Comparison of ENCODE assay signal across 8 cellular contexts in genomic region chr1:36463773-36464604, GRCh38. TPM values are rescaled to one million over a fixed set of nuclear protein-coding genes. Genes with fewer than 3 reads are reported as not detected.
A peak's percentile ranks its signal among the peaks of the same experiment; 100 is the strongest.
DNase-seq lines count a peak whose midpoint lies in the region; ATAC-seq and TF ChIP-seq lines count a peak whose summit lies in the region.

MRPS15 (minus strand) TSS chr1:36464384; CDS start chr1:36464275, 109 bp downstream.

- no peaks in the 10 kb centered on the region for H3K27me3 Mint-ChIP-seq in activated CD4-positive, alpha-beta T cell treated with anti-CD3 and anti-CD28 coated beads for 36 hours

- CTCF ChIA-PET in activated CD4-positive, alpha-beta T cell treated with anti-CD3 and anti-CD28 coated beads for 36 hours (lab: Charles Lee): interaction anchor here (0.6 to 1.0 kb wide), 3 partner anchors 9 to 224 kb away, joined by 3 read pairs; no protein-coding TSS in a partner anchor

- H3K4me1 Mint-ChIP-seq in activated CD4-positive, alpha-beta T cell treated with anti-CD3 and anti-CD28 coated beads for 36 hours: peaks cover 31% of the 10 kb centered on the region

- TF ChIP-seq POLR2A in GM19193 (IDR thresholded peaks at IDR 0.05; ENCODE audit: extremely low read depth, insufficient read depth, insufficient read length): peak; percentile 92

- H3K4me3 Mint-ChIP-seq in activated CD4-positive, alpha-beta T cell treated with anti-CD3 and anti-CD28 coated beads for 36 hours: peak within 1 kb of the TSS; percentile 97

- no peaks in the 10 kb centered on the region for H3K9me3 Mint-ChIP-seq in activated CD4-positive, alpha-beta T cell treated with anti-CD3 and anti-CD28 coated beads for 36 hours (ENCODE audit: low read depth)

- DNase-seq in AML-193 (lab: John Stamatoyannopoulos, UW): peak; percentile 88 to 91
- peak; percentile 100 for DNase-seq in NCI-H510A treated with DMSO at 0.1 percent for 48 hours (lab: John Stamatoyannopoulos, UW)
- DNase-seq in activated CD4-positive, alpha-beta T cell treated with anti-CD3 and anti-CD28 coated beads for 36 hours: peak; percentile 98
- DNase-seq in choroid plexus epithelial cell (ENCODE audit: low read depth): peak; percentile 97
- DNase-seq in kidney glomerular epithelial cell (lab: John Stamatoyannopoulos, UW): peak; percentile 92
- peak; percentile 70 to 90 for DNase-seq in stimulated activated CD4-positive, alpha-beta T cell treated with anti-CD3 and anti-CD28 coated beads, Interleukin-1b, Interleukin-23, amount 100 ng/mL, for 1 hour (ENCODE audit: low read depth in 2 of 2)

- TF ChIP-seq CTCF in choroid plexus epithelial cell (conservative IDR thresholded peaks at IDR 0.05; ENCODE audit: low read depth, low read length): no peak

- peak within 1 kb of the TSS; percentile 97 for H3K27ac Mint-ChIP-seq in activated CD4-positive, alpha-beta T cell treated with anti-CD3 and anti-CD28 coated beads for 36 hours

- intact Hi-C loops in activated CD4-positive, alpha-beta T cell treated with anti-CD3 and anti-CD28 coated beads for 36 hours (cut with DNase I, micrococcal nuclease): loop anchor here (1.0 to 5.0 kb wide), 14 partner anchors 13 to 1548 kb away; partner anchors contain the start of genes OSCP1 (in 2 of the 2), TRAPPC3 (in 2 of the 2), AGO3 (in 1 of the 2) and LSM10 (in 1 of the 2)

- ATAC-seq in HG03439 (IDR thresholded peaks at IDR 0.05; ENCODE audit: unreplicated experiment): peak; percentile 94
- ATAC-seq in activated CD4-positive, alpha-beta T cell treated with anti-CD3 and anti-CD28 coated beads for 36 hours: peak; percentile 94

- peak within 1 kb of the TSS; percentile 88 for H3K4me3 ChIP-seq in choroid plexus epithelial cell (ENCODE audit: low read depth, low read length)

- POLR2A ChIA-PET in activated CD4-positive, alpha-beta T cell treated with anti-CD3 and anti-CD28 coated beads for 36 hours (lab: Charles Lee): interaction anchor here (0.6 to 1.3 kb wide), 4 partner anchors 13 to 315 kb away, joined by 3 to 10 read pairs (median 4); partner anchors contain the start of genes OSCP1, THRAP3 and TRAPPC3

- H3K36me3 Mint-ChIP-seq in activated CD4-positive, alpha-beta T cell treated with anti-CD3 and anti-CD28 coated beads for 36 hours (ENCODE audit: low read depth): peaks cover 32% of the 10 kb centered on the region

RNA-seq across cellular contexts. Expression of gene MRPS15, which starts in this region (rescaled TPM):
- total RNA-seq in activated CD4-positive, alpha-beta T cell treated with anti-CD3 and anti-CD28 coated beads for 36 hours: 100 to 1,000 TPM; 123 to 169 TPM

Comparison
In these comparisons a context has a peak if more than half of its experiments do, and no peak if none do; other contexts are left out.
1. Peak in every context shown above with its lines: DNase-seq, ATAC-seq and H3K4me3 ChIP-seq.